Comparison of ENCODE assay signal across 8 cellular contexts in genomic region chr22:31496007-31496734, GRCh38. TPM values are rescaled to one million over a fixed set of nuclear protein-coding genes. Genes with fewer than 3 reads are reported as not detected.
DNase-seq lines count a peak whose midpoint lies in the region; ATAC-seq, FAIRE-seq and TF ChIP-seq lines count a peak whose summit lies in the region.

Gene SFI1, plus strand, starts transcription at chr22:31496536. Its CDS starts 11,749 bp downstream, at chr22:31508285.

- TF ChIP-seq CTCF in BJ (IDR thresholded peaks at IDR 0.05; ENCODE audit: insufficient read depth, low read depth, low read length) (no peak; the same call in 1 of the 2 replicates), coronary artery (IDR thresholded peaks at IDR 0.05) (no peak)

- H3K4me3 Mint-ChIP-seq in activated CD4-positive, alpha-beta T cell treated with anti-CD3 and anti-CD28 coated beads, Interleukin-2, amount 10 ng/mL, durations not matched to agents 24 days and 14 days: peak within 1 kb of the TSS; percentile 90

- POLR2A ChIA-PET in BJ (lab: Charles Lee): interaction anchor here (0.6 kb wide), 2 partner anchors 37 to 133 kb away, joined by 3 read pairs; no protein-coding TSS in a partner anchor

- H3K9me3 Mint-ChIP-seq in activated CD4-positive, alpha-beta T cell treated with anti-CD3 and anti-CD28 coated beads, Interleukin-2, amount 10 ng/mL, durations not matched to agents 24 days and 14 days: no peaks in the 10 kb centered on the region

- no peaks in the 10 kb centered on the region for H3K27me3 ChIP-seq in BJ (ENCODE audit: control insufficient read depth, insufficient read depth, low read length)

- peak; percentile 57 for ATAC-seq in HG03457 (IDR thresholded peaks at IDR 0.05; ENCODE audit: unreplicated experiment)

- H3K36me3 Mint-ChIP-seq in activated CD4-positive, alpha-beta T cell treated with anti-CD3 and anti-CD28 coated beads, Interleukin-2, amount 10 ng/mL, durations not matched to agents 24 days and 14 days (ENCODE audit: low read depth): peaks cover 31% of the 10 kb centered on the region

- H3K4me3 ChIP-seq in BJ (ENCODE audit: low read depth, low read length) (peak within 1 kb of the TSS; percentile 94), coronary artery (peak within 1 kb of the TSS; percentile 81)

- peak; percentile 95 for FAIRE-seq in GM19239 (lab: Jason Lieb, UNC)

- H3K27me3 Mint-ChIP-seq in activated CD4-positive, alpha-beta T cell treated with anti-CD3 and anti-CD28 coated beads, Interleukin-2, amount 10 ng/mL, durations not matched to agents 24 days and 14 days: no peaks in the 10 kb centered on the region

- H3K4me1 Mint-ChIP-seq in activated CD4-positive, alpha-beta T cell treated with anti-CD3 and anti-CD28 coated beads, Interleukin-2, amount 10 ng/mL, durations not matched to agents 24 days and 14 days: peaks cover 36% of the 10 kb centered on the region

- intact Hi-C loops in activated CD4-positive, alpha-beta T cell treated with anti-CD3 and anti-CD28 coated beads, Interleukin-2, amount 10 ng/mL, durations not matched to agents 24 days and 14 days (cut with micrococcal nuclease): loop anchor here (1.0 to 10.0 kb wide), 7 partner anchors 30 to 1071 kb away; partner anchors contain the start of genes MTFP1 and PATZ1

- CTCF ChIA-PET in BJ (lab: Yijun Ruan, JAX): interaction anchor here (0.6 kb wide), 1 partner anchor 75 kb away, joined by 3 read pairs; no protein-coding TSS in a partner anchor

- H3K27ac Mint-ChIP-seq in activated CD4-positive, alpha-beta T cell treated with anti-CD3 and anti-CD28 coated beads, Interleukin-2, amount 10 ng/mL, durations not matched to agents 24 days and 14 days: peak within 1 kb of the TSS; percentile 93

- H3K27ac ChIP-seq in coronary artery: peak within 1 kb of the TSS; percentile 72 to 74

- DNase-seq in BJ (ENCODE audit: low read depth) (peak; percentile 52), GM19239 (ENCODE audit: insufficient read length, low spot score) (peak; percentile 64), NCI-H526 (lab: John Stamatoyannopoulos, UW) (peak; percentile 81 to 95), coronary artery (ENCODE audit: low spot score) (peak; percentile 92), left kidney (ENCODE audit: low read depth, low spot score) (peak; percentile 97)
- peak; percentile 99 for DNase-seq in activated CD4-positive, alpha-beta T cell treated with anti-CD3 and anti-CD28 coated beads, Interleukin-2, amount 10 ng/mL, durations not matched to agents 24 days and 14 days
- peak; percentile 96 for DNase-seq in stimulated activated CD4-positive, alpha-beta T cell treated with anti-CD3 and anti-CD28 coated beads, Interleukin-2, amount 100 ng/mL, for 24 hours

- H3K36me3 ChIP-seq in BJ (ENCODE audit: control insufficient read depth, insufficient read depth, low read length): no peaks in the 10 kb centered on the region

RNA-seq across cellular contexts. Expression of gene SFI1, which starts in this region (rescaled TPM):
- 5.0 and 7.1 TPM in 2 replicates for polyA plus RNA-seq in BJ (2011; rRNA removed)
- 8.3 and 12.1 TPM in 2 replicates for polyA minus RNA-seq in BJ (2011; rRNA and poly(A)+ RNA removed)
- 321 and 352 TPM in 2 replicates for total RNA-seq in activated CD4-positive, alpha-beta T cell treated with anti-CD3 and anti-CD28 coated beads, Interleukin-2, amount 10 ng/mL, durations not matched to agents 24 days and 14 days

Comparison
In these comparisons a context has a peak if more than half of its experiments do, and no peak if none do; other contexts are left out.
1. Peak in every context shown above with its lines: DNase-seq, ATAC-seq, H3K4me3 ChIP-seq and H3K27ac ChIP-seq.